25 cellular contexts compared by ENCODE assay signal in the genomic region with DNA sequence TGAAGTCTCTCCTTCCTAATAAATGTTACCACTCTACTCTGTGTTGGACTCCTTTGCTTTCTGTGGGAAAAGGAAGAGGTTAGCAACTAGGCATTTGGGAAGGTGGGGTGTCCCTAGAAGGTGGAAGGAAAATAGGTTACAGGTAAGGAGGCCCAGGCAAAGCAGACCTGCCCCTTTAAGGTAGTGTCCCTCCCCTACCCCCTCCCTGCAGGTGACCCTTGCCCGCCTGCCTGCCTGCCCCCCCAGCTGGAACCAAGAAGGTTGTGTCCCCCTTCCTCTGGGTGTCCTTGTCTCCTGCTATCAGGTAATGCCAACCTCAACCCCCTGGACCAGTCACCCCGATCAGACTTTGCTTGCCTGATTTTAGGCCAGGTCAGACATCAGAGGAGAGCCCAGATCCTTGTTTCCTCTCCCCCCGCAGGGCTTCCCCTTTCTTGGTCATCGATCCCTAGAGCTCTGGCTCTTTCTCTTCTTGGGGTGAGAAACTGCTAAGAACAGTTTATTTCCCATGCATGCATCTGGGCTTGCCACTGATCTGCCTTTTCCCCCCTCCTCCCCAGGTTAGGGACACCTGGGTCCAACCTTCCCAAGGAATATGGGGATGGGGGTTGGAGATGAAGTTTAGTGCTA. TPM values are rescaled to one million over a fixed set of nuclear protein-coding genes. Genes with fewer than 3 reads are reported as not detected.
DNase-seq lines count a peak whose midpoint lies in the region; ATAC-seq, FAIRE-seq and TF ChIP-seq lines count a peak whose summit lies in the region.
"Had no signal": no experiment of that assay in that cellular context is flagged by ENCODE, and none has a peak within 500 bp of the region (broad histone marks: within the 10 kb centered on the region; RNA-seq: fewer than 3 reads in every experiment).

A gene with protein sequence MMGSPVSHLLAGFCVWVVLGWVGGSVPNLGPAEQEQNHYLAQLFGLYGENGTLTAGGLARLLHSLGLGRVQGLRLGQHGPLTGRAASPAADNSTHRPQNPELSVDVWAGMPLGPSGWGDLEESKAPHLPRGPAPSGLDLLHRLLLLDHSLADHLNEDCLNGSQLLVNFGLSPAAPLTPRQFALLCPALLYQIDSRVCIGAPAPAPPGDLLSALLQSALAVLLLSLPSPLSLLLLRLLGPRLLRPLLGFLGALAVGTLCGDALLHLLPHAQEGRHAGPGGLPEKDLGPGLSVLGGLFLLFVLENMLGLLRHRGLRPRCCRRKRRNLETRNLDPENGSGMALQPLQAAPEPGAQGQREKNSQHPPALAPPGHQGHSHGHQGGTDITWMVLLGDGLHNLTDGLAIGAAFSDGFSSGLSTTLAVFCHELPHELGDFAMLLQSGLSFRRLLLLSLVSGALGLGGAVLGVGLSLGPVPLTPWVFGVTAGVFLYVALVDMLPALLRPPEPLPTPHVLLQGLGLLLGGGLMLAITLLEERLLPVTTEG (plus strand): TSS at position 233 of the 630 bp plus-strand sequence. CDS start 1,224 bp downstream, outside the sequence.

- CTCF ChIA-PET in A549 (lab: Yijun Ruan, JAX) (interaction anchor here (2.5 kb wide), 1 partner anchor 40 kb away, joined by 11 read pairs; a partner anchor contains a TSS), H1 (lab: Charles Lee; ENCODE audit: partially characterized antibody) (interaction anchor here (0.9 to 10.5 kb wide), 4 partner anchors 23 to 231 kb away, joined by 3 to 72 read pairs (median 4); a partner anchor contains a TSS)

- no peaks in the 10 kb centered on the region for H4K20me1 ChIP-seq in H1 (replicated peaks in 1 of 2; ENCODE audit: control insufficient read depth in 1 of 2, insufficient read depth in 2 of 2, low read length in 2 of 2)

- H3K4me3 ChIP-seq in A549 (no peak within 1 kb of the TSS), H1 (ENCODE audit: extremely low read depth in 1 of 4, insufficient read depth in 2 of 4, low read depth in 3 of 4, low read length in 4 of 4) (no peak within 1 kb of the TSS)
- H3K4me3 ChIP-seq: skin epidermis, vagina had no signal

- no peaks in the 10 kb centered on the region for H3K36me3 Mint-ChIP-seq in neural crest cell (ENCODE audit: low read depth)
- peaks cover 4% of the 10 kb centered on the region for H3K36me3 Mint-ChIP-seq in chondrocyte (ENCODE audit: low read depth)

- no peak within 1 kb of the TSS for H2BK12ac ChIP-seq in H1 (ENCODE audit: low read depth, low read length)

- H3K14ac ChIP-seq in H1 (ENCODE audit: insufficient read length), result no peak within 1 kb of the TSS

- H2BK15ac ChIP-seq in H1 (ENCODE audit: low read length), result no peak within 1 kb of the TSS

- no peak within 1 kb of the TSS for H2BK5ac ChIP-seq in H1 (ENCODE audit: low read depth, low read length)

- H3K27ac ChIP-seq in A549 (no peak within 1 kb of the TSS), H1 (ENCODE audit: low read depth, low read length) (no peak within 1 kb of the TSS)
- H3K27ac ChIP-seq: skin epidermis, vagina had no signal

- H3K4me1 Mint-ChIP-seq in neural crest cell (peaks cover 8% of the 10 kb centered on the region), chondrocyte (ENCODE audit: low read depth) (peaks cover 7% of the 10 kb centered on the region)

- no peak within 1 kb of the TSS for H3K4ac ChIP-seq in H1 (replicated peaks; ENCODE audit: insufficient read length, low read depth, low read length)

- H3K36me3 ChIP-seq in H1 (ENCODE audit: control insufficient read depth in 2 of 4, insufficient read depth in 4 of 4, low read length in 3 of 4), result peaks cover 0 to 4% (median 1%) of the 10 kb centered on the region in 4 experiments; a peak in 1 of 8 replicates

- no peaks in the 10 kb centered on the region for H3K9me3 ChIP-seq in A549
- H3K9me3 ChIP-seq in H1 (ENCODE audit: insufficient read depth in 2 of 2, low read depth in 1 of 2, low read length in 1 of 2), result no peaks in the 10 kb centered on the region
- H3K9me3 ChIP-seq: vagina had no signal

- in situ Hi-C loops in KBM-7 (cut with MboI; ENCODE audit: low pct_unique_long_range_greater_than_20kb, low sequenced_read_pairs) (no loop called here), G401 (cut with HindIII; ENCODE audit: low sequenced_read_pairs) (no loop called here)

- no peak within 1 kb of the TSS for H2BK120ac ChIP-seq in H1 (replicated peaks; ENCODE audit: low read depth, low read length)

- 94% methylated on average over 4 of the region's 4 CpGs for WGBS in A549 (ENCODE audit: missing lambda C conversion rate)
- 90% methylated on average over 3 of the region's 4 CpGs; no CpG with 5 or more reads in 1 of the 2 experiments for WGBS in H1 (ENCODE audit: extremely low coverage in 1 of 2, insufficient coverage in 1 of 2, insufficient read length in 1 of 2, insufficient replicate concordance in 2 of 2, low coverage in 1 of 2, low lambda C conversion rate in 2 of 2, missing lambda C conversion rate in 1 of 2), 2 experiments

- H3K27ac Mint-ChIP-seq in neural crest cell (ENCODE audit: unreplicated experiment) (peak within 1 kb of the TSS; percentile 45), chondrocyte (ENCODE audit: unreplicated experiment) (no peak within 1 kb of the TSS)
- H3K27ac Mint-ChIP-seq: CD4-positive, CD25-positive, alpha-beta regulatory T cell had no signal

- H3K79me1 ChIP-seq in H1 (ENCODE audit: low read depth, low read length), result peaks cover 2% of the 10 kb centered on the region; the same call in 1 of the 2 replicates

- no peaks in the 10 kb centered on the region for H3K9me3 Mint-ChIP-seq in neural crest cell
- no peaks in the 10 kb centered on the region for H3K9me3 Mint-ChIP-seq in chondrocyte (ENCODE audit: low read depth)
- H3K9me3 Mint-ChIP-seq: CD4-positive, CD25-positive, alpha-beta regulatory T cell; effector memory CD8-positive, alpha-beta T cell had no signal

- TF ChIP-seq POLR2A in A549 (IDR thresholded peaks at IDR 0.05; ENCODE audit: low read length) (no peak), H1 (IDR thresholded peaks at IDR 0.05; ENCODE audit: control extremely low read depth in 1 of 2, low read depth in 2 of 2, low read length in 2 of 2) (no peak)

- H4K5ac ChIP-seq in H1 (ENCODE audit: insufficient read length, low read depth, low read length), result no peak within 1 kb of the TSS

- FAIRE-seq in A549 (lab: Jason Lieb, UNC) (no peak), H1 (lab: Jason Lieb, UNC) (no peak)
- FAIRE-seq: GM12892 had no signal

- peak within 1 kb of the TSS; percentile 76; the same call in 1 of the 2 replicates for H4K8ac ChIP-seq in H1 (ENCODE audit: extremely low read depth, insufficient read depth, low read length)

- 0 out of 2 replicates have a peak within 1 kb of the TSS, but pooled peaks have one; percentile 24 for H2AK5ac ChIP-seq in H1 (ENCODE audit: low read depth, low read length)

- POLR2A ChIA-PET in A549 (lab: Yijun Ruan, JAX), result interaction anchor here (1.9 kb wide), 1 partner anchor 8 kb away, joined by 6 read pairs; a partner anchor contains a TSS
- POLR2A ChIA-PET in H1 (lab: Charles Lee; ENCODE audit: partially characterized antibody), result interaction anchor here (0.7 to 3.4 kb wide), 6 partner anchors 10 to 41 kb away, joined by 3 to 11 read pairs (median 4); a partner anchor contains a TSS

- H3K18ac ChIP-seq in H1 (ENCODE audit: extremely low read depth, low read length), result no peak within 1 kb of the TSS

- no peaks in the 10 kb centered on the region for H3K27me3 ChIP-seq in H1 (replicated peaks in 1 of 4; ENCODE audit: control insufficient read depth in 3 of 4, extremely low read depth in 1 of 4, insufficient read depth in 3 of 4, low read length in 3 of 4)
- H3K27me3 ChIP-seq: vagina had no signal

- no peak for TF ChIP-seq RAD21 in A549 (conservative IDR thresholded peaks at IDR 0.05 in 1 of 2, IDR thresholded peaks at IDR 0.05 in 1 of 2)
- TF ChIP-seq RAD21 in H1 (IDR thresholded peaks at IDR 0.05 in 1 of 2, conservative IDR thresholded peaks at IDR 0.05 in 1 of 2; ENCODE audit: low read depth in 2 of 2, low read length in 2 of 2), result no peak

- peaks cover under 1% of the 10 kb centered on the region; the same call in 1 of the 2 replicates for H3K23me2 ChIP-seq in H1 (ENCODE audit: low read depth, low read length)

- H3K4me1 ChIP-seq in A549 (peaks cover 14% of the 10 kb centered on the region), H1 (replicated peaks in 1 of 4; ENCODE audit: control insufficient read depth in 3 of 4, insufficient read depth in 4 of 4, low read length in 3 of 4) (peaks cover 0 to 6% (median under 1%) of the 10 kb centered on the region in 4 experiments; a peak in 4 of 7 replicates)

- no peak within 1 kb of the TSS for H3K9ac ChIP-seq in H1 (replicated peaks in 1 of 4; ENCODE audit: extremely low read depth in 1 of 4, low read depth in 3 of 4, low read length in 3 of 4)

- H3K4me2 ChIP-seq in A549, result 0 out of 3 replicates have a peak within 1 kb of the TSS, but pooled peaks have one; percentile 22
- no peak within 1 kb of the TSS for H3K4me2 ChIP-seq in H1 (ENCODE audit: insufficient read depth in 1 of 2, low read depth in 2 of 2, low read length in 2 of 2)

- H3K56ac ChIP-seq in H1 (replicated peaks; ENCODE audit: insufficient read length, low read depth, low read length), result no peak within 1 kb of the TSS

- TF ChIP-seq CTCF in A549 (IDR thresholded peaks at IDR 0.05), result no peak
- TF ChIP-seq CTCF in H1 (IDR thresholded peaks at IDR 0.05; ENCODE audit: control extremely low read depth in 1 of 3, insufficient read depth in 1 of 3, low read depth in 1 of 3, low read length in 3 of 3), result no peak
- no peak for TF ChIP-seq CTCF in neural crest cell (conservative IDR thresholded peaks at IDR 0.05)
- no peak for TF ChIP-seq CTCF in chondrocyte (IDR thresholded peaks at IDR 0.05)

- H3K79me2 ChIP-seq in H1 (ENCODE audit: control insufficient read depth in 1 of 2, insufficient read depth in 2 of 2, low read length in 2 of 2), result no peaks in the 10 kb centered on the region

- DNase-seq in A549 (ENCODE audit: low read depth in 1 of 2, low spot score in 1 of 2), result no peak
- peak; percentile 12 for DNase-seq in KBM-7
- no peak for DNase-seq in H1 (ENCODE audit: low read depth in 1 of 2, low spot score in 2 of 2)
- DNase-seq in neural crest cell (ENCODE audit: low read depth, low spot score), result no peak
- no peak for DNase-seq in G401 (ENCODE audit: low spot score)
- DNase-seq in chondrocyte (ENCODE audit: low spot score), result no peak
- DNase-seq: activated CD4-positive, alpha-beta T cell treated with anti-CD3 and anti-CD28 coated beads, Interleukin-2, amount 50 U/mL, for 4 hours; activated naive CD4-positive, alpha-beta T cell treated with Interleukin-2 at 50 U/mL for 16 hours; aorta; CD4-positive, CD25-positive, alpha-beta regulatory T cell; effector memory CD8-positive, alpha-beta T cell; left ventricle myocardium superior; NCI-H146; NCI-H748 treated with DMSO at 0.1 percent for 48 hours; SHP77 treated with DMSO at 0.1 percent for 48 hours; stimulated activated CD4-positive, alpha-beta T cell treated with anti-CD3 and anti-CD28 coated beads, Interleukin-4, amount 100 ng/mL, for 24 hours; T-helper 1 cell had no signal

- peak within 1 kb of the TSS; percentile 31 for H3K4me3 Mint-ChIP-seq in neural crest cell
- H3K4me3 Mint-ChIP-seq in chondrocyte (ENCODE audit: unreplicated experiment), result no peak within 1 kb of the TSS
- H3K4me3 Mint-ChIP-seq: effector memory CD8-positive, alpha-beta T cell had no signal

- ATAC-seq in A549, result no peak
- no peak for ATAC-seq in HG02678 (IDR thresholded peaks at IDR 0.05; ENCODE audit: unreplicated experiment)
- ATAC-seq in GM18909 (IDR thresholded peaks at IDR 0.05; ENCODE audit: poor library complexity, unreplicated experiment), result no peak
- ATAC-seq: effector memory CD8-positive, alpha-beta T cell had no signal

- no peak within 1 kb of the TSS for H2BK20ac ChIP-seq in H1 (ENCODE audit: low read length)

- H3K23ac ChIP-seq in H1 (ENCODE audit: insufficient read length), result no peak within 1 kb of the TSS

- no peak within 1 kb of the TSS for H2AFZ ChIP-seq in H1 (ENCODE audit: low read length)

- no peak for TF ChIP-seq EP300 in A549 (IDR thresholded peaks at IDR 0.05)
- no peak for TF ChIP-seq EP300 in H1 (IDR thresholded peaks at IDR 0.05; ENCODE audit: borderline replicate concordance in 1 of 2, low read depth in 2 of 2, low read length in 2 of 2)

- no peaks in the 10 kb centered on the region for H3K27me3 Mint-ChIP-seq in neural crest cell (ENCODE audit: low read depth)
- H3K27me3 Mint-ChIP-seq in chondrocyte (ENCODE audit: low read depth), result no peaks in the 10 kb centered on the region
- H3K27me3 Mint-ChIP-seq: CD4-positive, CD25-positive, alpha-beta regulatory T cell; effector memory CD8-positive, alpha-beta T cell had no signal

- H4K91ac ChIP-seq in H1 (replicated peaks; ENCODE audit: insufficient read length, low read length), result no peak within 1 kb of the TSS

RNA-seq across cellular contexts. Expression of the gene that starts here (rescaled TPM):
- polyA plus RNA-seq in A549 (2011; rRNA removed) (0.42 TPM in 1 of 2 replicates, not detected in the other), A549 (2017; fragmentation: RNase III; extraction: RNeasy Plus Mini Kit Qiagen cat#74134 plus additional on column Dnase treatment) (0.09 to 0.23 TPM in 2 of 3 replicates, not detected in the other), H1 (2011; rRNA removed) (0.27 and 0.75 TPM in 2 replicates)
- polyA plus RNA-seq in A549 (2012; cell fraction: cytosol; rRNA removed), result 0.17 and 0.21 TPM in 2 replicates
- polyA plus RNA-seq in A549 (2012; cell fraction: nucleus; rRNA removed), result 0.70 and 0.78 TPM in 2 replicates
- 1.2 TPM in 1 of 2 replicates, not detected in the other for polyA minus RNA-seq in A549 (2011; rRNA and poly(A)+ RNA removed)
- 0.25 TPM in 1 of 2 replicates, not detected in the other for total RNA-seq in H1 (2021; fragmentation: NEBNext Ultra II Directional; extraction: Animal tissue kit (Norgen Biotek cat#: 25700))
- polyA plus RNA-seq in H1 (2011; cell fraction: cytosol; rRNA removed), result 0.48 TPM
- 2.7 TPM for polyA plus RNA-seq in H1 (2011; cell fraction: nucleus; rRNA removed)
- polyA plus RNA-seq in H1 (2012, experiment 1 of 2), result 0.27 to 0.88 TPM (median 0.51 TPM) in 3 of 4 replicates, not detected in the other
- polyA plus RNA-seq in H1 (2012, experiment 2 of 2), result 0.24 TPM
- polyA plus RNA-seq in H1 (2013, experiment 1 of 2), result 0.04 TPM
- 0.09 TPM for polyA plus RNA-seq in H1 (2013, experiment 2 of 2)
- 0.47 TPM in 1 of 2 replicates, not detected in the other for polyA minus RNA-seq in H1 (2011; rRNA and poly(A)+ RNA removed)
- not detected for polyA minus RNA-seq in H1 (2011; cell fraction: cytosol; rRNA and poly(A)+ RNA removed)
- not detected for polyA minus RNA-seq in H1 (2011; cell fraction: nucleus; rRNA and poly(A)+ RNA removed)
- total RNA-seq in neural crest cell (0.65 and 1.0 TPM in 2 replicates), chondrocyte (0.41 to 0.68 TPM (median 0.47 TPM) in 3 replicates)
- not detected in 2 replicates for total RNA-seq in G401 (2014; rRNA removed; shearing (Covaris generic))
- total RNA-seq: aorta, fibroblast of lung, left ventricle myocardium superior, posterior vena cava, subcutaneous adipose tissue, vagina had no signal
- polyA plus RNA-seq: CD4-positive, CD25-positive, alpha-beta regulatory T cell; fibroblast of lung had no signal
